In genomic region chr16:82507271-82507670, GRCh38 we compare ENCODE assay signal across 23 cellular contexts.
A peak's percentile ranks its signal among the peaks of the same experiment; 100 is the strongest.
DNase-seq lines count a peak whose midpoint lies in the region; ATAC-seq and TF ChIP-seq lines count a peak whose summit lies in the region.
"Had no signal": no experiment of that assay in that cellular context is flagged by ENCODE, and none has a peak within 500 bp of the region (broad histone marks: within the 10 kb centered on the region; RNA-seq: fewer than 3 reads in every experiment).

No MANE protein-coding gene starts in this region.

- no peak for TF ChIP-seq POLR2A in gastroesophageal sphincter (IDR thresholded peaks at IDR 0.05)

- TF ChIP-seq EP300 in gastroesophageal sphincter (IDR thresholded peaks at IDR 0.05), result no peak

- DNase-seq in NCI-H1694 treated with DMSO at 0.1 percent for 48 hours (lab: John Stamatoyannopoulos, UW) (peak; percentile 37), NCI-H1694 (lab: John Stamatoyannopoulos, UW) (no peak), NCI-H524 treated with DMSO at 0.1 percent for 48 hours (lab: John Stamatoyannopoulos, UW) (peak; percentile 18), islet precursor cell (peak; percentile 29), C1 segment of cervical spinal cord (lab: John Stamatoyannopoulos, UW) (no peak)
- no peak for DNase-seq in activated CD4-positive, alpha-beta T cell treated with anti-CD3 and anti-CD28 coated beads, Interleukin-2, amount 10 ng/mL, durations not matched to agents 24 days and 14 days
- DNase-seq: AML-193; Calu3; CD8-positive, alpha-beta memory T cell; DMS53; GDM1; HFFc6; KBM-7; MM.1S; NCI-H1048; NCI-H146; NCI-H2081; NCI-H446 treated with DMSO at 0.1 percent for 48 hours; NCI-H774; OCI-M1 had no signal

- TF ChIP-seq CTCF in gastroesophageal sphincter (IDR thresholded peaks at IDR 0.05), result no peak

- H3K27me3 ChIP-seq in gastroesophageal sphincter, result peaks cover 38% of the 10 kb centered on the region
- H3K27me3 ChIP-seq: SJSA1 had no signal

- intact Hi-C loops in activated CD4-positive, alpha-beta T cell treated with anti-CD3 and anti-CD28 coated beads, Interleukin-2, amount 10 ng/mL, durations not matched to agents 24 days and 14 days (cut with micrococcal nuclease), result no loop called here

- peaks cover 0 to 23% (median 0%) of the 10 kb centered on the region in 3 donors for H3K9me3 ChIP-seq in gastroesophageal sphincter
- H3K9me3 ChIP-seq: SJSA1 had no signal

- H3K4me1 Mint-ChIP-seq in activated CD4-positive, alpha-beta T cell treated with anti-CD3 and anti-CD28 coated beads, Interleukin-2, amount 10 ng/mL, durations not matched to agents 24 days and 14 days, result no peaks in the 10 kb centered on the region
- H3K4me1 Mint-ChIP-seq: CD8-positive, alpha-beta memory T cell had no signal

- no peak overlapping the region for H3K27ac ChIP-seq in gastroesophageal sphincter
- H3K27ac ChIP-seq: C4-2B, SJSA1 had no signal

- no peaks in the 10 kb centered on the region for H3K9me3 Mint-ChIP-seq in activated CD4-positive, alpha-beta T cell treated with anti-CD3 and anti-CD28 coated beads, Interleukin-2, amount 10 ng/mL, durations not matched to agents 24 days and 14 days

- no peak for ATAC-seq in gastroesophageal sphincter

- H3K4me1 ChIP-seq in gastroesophageal sphincter, result no peaks in the 10 kb centered on the region
- H3K4me1 ChIP-seq: SJSA1 had no signal

- WGBS in gastroesophageal sphincter (ENCODE audit: low coverage in 1 of 2), 2 donors, result 68 to 70% methylated on average over 3 of the region's 4 CpGs

- H3K4me3 Mint-ChIP-seq in activated CD4-positive, alpha-beta T cell treated with anti-CD3 and anti-CD28 coated beads, Interleukin-2, amount 10 ng/mL, durations not matched to agents 24 days and 14 days, result no peak overlapping the region
- H3K4me3 Mint-ChIP-seq: CD8-positive, alpha-beta memory T cell; HFFc6 had no signal

- H3K36me3 Mint-ChIP-seq in activated CD4-positive, alpha-beta T cell treated with anti-CD3 and anti-CD28 coated beads, Interleukin-2, amount 10 ng/mL, durations not matched to agents 24 days and 14 days (ENCODE audit: low read depth), result no peaks in the 10 kb centered on the region
- H3K36me3 Mint-ChIP-seq: CD8-positive, alpha-beta memory T cell had no signal

- no peaks in the 10 kb centered on the region for H3K36me3 ChIP-seq in gastroesophageal sphincter
- H3K36me3 ChIP-seq: SJSA1 had no signal

- H3K27me3 Mint-ChIP-seq in activated CD4-positive, alpha-beta T cell treated with anti-CD3 and anti-CD28 coated beads, Interleukin-2, amount 10 ng/mL, durations not matched to agents 24 days and 14 days, result no peaks in the 10 kb centered on the region

- no peak overlapping the region for H3K27ac Mint-ChIP-seq in activated CD4-positive, alpha-beta T cell treated with anti-CD3 and anti-CD28 coated beads, Interleukin-2, amount 10 ng/mL, durations not matched to agents 24 days and 14 days
- H3K27ac Mint-ChIP-seq: CD8-positive, alpha-beta memory T cell; HFFc6 had no signal

- no peak overlapping the region for H3K4me3 ChIP-seq in gastroesophageal sphincter
- H3K4me3 ChIP-seq: SJSA1 had no signal

Comparison
In these comparisons a context has a peak if more than half of its experiments do, and no peak if none do; other contexts are left out.
1. DNase-seq: peak in NCI-H1694 treated with DMSO at 0.1 percent for 48 hours (single experiment), NCI-H524 treated with DMSO at 0.1 percent for 48 hours (single experiment) and islet precursor cell (single experiment); none in NCI-H1694 (single experiment), activated CD4-positive, alpha-beta T cell treated with anti-CD3 and anti-CD28 coated beads, Interleukin-2, amount 10 ng/mL, durations not matched to agents 24 days and 14 days (single experiment) and C1 segment of cervical spinal cord (0 of 14).